Comparison of ENCODE assay signal across 8 cellular contexts in genomic region chr5:43038523-43038989, GRCh38. TPM values are rescaled to one million over a fixed set of nuclear protein-coding genes. Genes with fewer than 3 reads are reported as not detected.
DNase-seq lines count a peak whose midpoint lies in the region; ATAC-seq, FAIRE-seq and TF ChIP-seq lines count a peak whose summit lies in the region.

No MANE protein-coding gene starts in this region.

- intact Hi-C loops in activated naive CD4-positive, alpha-beta T cell treated with anti-CD3 and anti-CD28 coated beads for 36 hours (cut with micrococcal nuclease) = no loop called here
- intact Hi-C loops in left lung (cut with DNase I) (loop anchor here in 1 of 2 donors (2.0 kb wide), 1 partner anchor 46 kb away; no protein-coding TSS in a partner anchor), upper lobe of right lung (cut with DNase I) (no loop called here)

- H3K36me3 ChIP-seq in left lung (no peaks in the 10 kb centered on the region), upper lobe of right lung (no peaks in the 10 kb centered on the region)

- H3K4me1 Mint-ChIP-seq in activated naive CD4-positive, alpha-beta T cell treated with anti-CD3 and anti-CD28 coated beads for 36 hours (ENCODE audit: low read depth) = peaks cover 30% of the 10 kb centered on the region

- H3K27ac ChIP-seq in left lung = peak overlapping the region; percentile 97 to 100
- H3K27ac ChIP-seq in upper lobe of right lung = peak overlapping the region; percentile 100

- peak overlapping the region; percentile 45 to 56 for H3K4me3 ChIP-seq in left lung
- H3K4me3 ChIP-seq in upper lobe of right lung = peak overlapping the region; percentile 73

- ATAC-seq in left lung = no peak
- ATAC-seq in upper lobe of right lung = no peak

- H3K9me3 ChIP-seq in left lung = no peaks in the 10 kb centered on the region
- H3K9me3 ChIP-seq in upper lobe of right lung = no peaks in the 10 kb centered on the region

- H3K36me3 Mint-ChIP-seq in activated naive CD4-positive, alpha-beta T cell treated with anti-CD3 and anti-CD28 coated beads for 36 hours (ENCODE audit: low read depth) = no peaks in the 10 kb centered on the region

- FAIRE-seq in urothelium cell line (lab: Jason Lieb, UNC) = no peak

- H3K4me3 Mint-ChIP-seq in activated naive CD4-positive, alpha-beta T cell treated with anti-CD3 and anti-CD28 coated beads for 36 hours = peak overlapping the region; percentile 80

- peak; percentile 38 for DNase-seq in activated naive CD4-positive, alpha-beta T cell treated with Interleukin-2 at 50 U/mL for 16 hours
- no peak for DNase-seq in activated naive CD4-positive, alpha-beta T cell (lab: John Stamatoyannopoulos, UW)
- DNase-seq in activated naive CD4-positive, alpha-beta T cell treated with anti-CD3 and anti-CD28 coated beads for 36 hours = peak; percentile 41
- DNase-seq in left lung (peak in 1 of 2 donors; percentile 78), upper lobe of right lung (no peak), NCI-H226 (no peak), urothelium cell line (ENCODE audit: low spot score) (no peak), anterior cingulate cortex (lab: John Stamatoyannopoulos, UW) (no peak)

- peaks cover 0 to 43% of the 10 kb centered on the region in 2 donors for H3K4me1 ChIP-seq in left lung
- no peaks in the 10 kb centered on the region for H3K4me1 ChIP-seq in upper lobe of right lung

- TF ChIP-seq CTCF in left lung (IDR thresholded peaks at IDR 0.05) (no peak), upper lobe of right lung (IDR thresholded peaks at IDR 0.05) (no peak)

- CTCF ChIA-PET in activated naive CD4-positive, alpha-beta T cell treated with anti-CD3 and anti-CD28 coated beads for 36 hours (lab: Charles Lee) = interaction anchor here (1.0 to 4.8 kb wide), 14 partner anchors 9 to 130 kb away, joined by 3 to 57 read pairs (median 6); no protein-coding TSS in a partner anchor

- H3K27me3 ChIP-seq in left lung = peaks cover 0 to 53% of the 10 kb centered on the region in 2 donors
- H3K27me3 ChIP-seq in upper lobe of right lung = peaks cover 28% of the 10 kb centered on the region

- no peaks in the 10 kb centered on the region for H3K9me3 Mint-ChIP-seq in activated naive CD4-positive, alpha-beta T cell treated with anti-CD3 and anti-CD28 coated beads for 36 hours

- H3K27ac Mint-ChIP-seq in activated naive CD4-positive, alpha-beta T cell treated with anti-CD3 and anti-CD28 coated beads for 36 hours = peak overlapping the region; percentile 80

- no peaks in the 10 kb centered on the region for H3K27me3 Mint-ChIP-seq in activated naive CD4-positive, alpha-beta T cell treated with anti-CD3 and anti-CD28 coated beads for 36 hours (ENCODE audit: low read depth)

RNA-seq across cellular contexts. Expression of gene ANXA2R, which starts 1.6 kb away (rescaled TPM):
- total RNA-seq in activated naive CD4-positive, alpha-beta T cell treated with anti-CD3 and anti-CD28 coated beads for 36 hours = 1 to 10 TPM; 6.0 to 6.5 TPM
- total RNA-seq in left lung = 1 to 10 TPM; 2.3 to 2.9 TPM
- total RNA-seq in upper lobe of right lung = 4.8 TPM

Comparison
In these comparisons a context has a peak if more than half of its experiments do, and no peak if none do; other contexts are left out.
1. DNase-seq: peak in activated naive CD4-positive, alpha-beta T cell treated with Interleukin-2 at 50 U/mL for 16 hours (single experiment) and activated naive CD4-positive, alpha-beta T cell treated with anti-CD3 and anti-CD28 coated beads for 36 hours (single experiment); none in activated naive CD4-positive, alpha-beta T cell (0 of 4), upper lobe of right lung (single experiment), NCI-H226 (single experiment), urothelium cell line (single experiment) and anterior cingulate cortex (0 of 58).